8 cellular contexts compared by ENCODE assay signal in the genomic region with DNA sequence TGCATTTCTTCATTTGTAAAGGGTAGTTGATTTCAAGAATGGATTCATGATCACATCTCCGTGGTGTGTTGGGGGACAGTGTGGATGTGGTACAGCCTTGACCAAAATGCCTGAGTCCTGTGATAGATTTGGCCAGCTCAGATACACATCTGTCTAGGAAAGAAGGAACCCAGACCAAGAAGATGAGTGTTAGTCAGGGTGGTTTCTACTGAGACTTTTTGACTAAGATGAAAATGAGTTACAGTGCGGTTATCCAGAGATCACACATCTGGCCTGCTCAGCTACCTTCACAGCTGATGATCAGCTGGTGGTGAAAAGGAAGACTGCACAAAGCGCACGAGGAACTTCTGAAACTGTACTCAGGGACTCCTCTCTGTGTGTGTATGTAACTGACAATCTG.
A peak's percentile ranks its signal among the peaks of the same experiment; 100 is the strongest.
DNase-seq lines count a peak whose midpoint lies in the region; ATAC-seq lines count a peak whose summit lies in the region.

No MANE protein-coding gene starts in this region.

- peak overlapping the region; percentile 68 for H3K4me3 ChIP-seq in CD4-positive, CD25-positive, alpha-beta regulatory T cell (ENCODE audit: low read depth, low read length)

- H3K27ac ChIP-seq in CD4-positive, CD25-positive, alpha-beta regulatory T cell (ENCODE audit: insufficient read depth, low read length, poor library complexity, severe bottlenecking), result peak overlapping the region; percentile 74

- H3K27ac Mint-ChIP-seq in CD4-positive, CD25-positive, alpha-beta regulatory T cell, result peak overlapping the region; percentile 84 to 93 (median 92)
- peak overlapping the region; percentile 88 to 96 (median 93) for H3K27ac Mint-ChIP-seq in naive thymus-derived CD8-positive, alpha-beta T cell

- no peaks in the 10 kb centered on the region for H3K27me3 Mint-ChIP-seq in CD4-positive, CD25-positive, alpha-beta regulatory T cell
- peaks cover 0 to 2% (median 0%) of the 10 kb centered on the region in 5 donors for H3K27me3 Mint-ChIP-seq in naive thymus-derived CD8-positive, alpha-beta T cell

- H3K4me1 Mint-ChIP-seq in CD4-positive, CD25-positive, alpha-beta regulatory T cell, result peaks cover 23 to 86% (median 59%) of the 10 kb centered on the region in 4 donors
- peaks cover 42 to 82% (median 77%) of the 10 kb centered on the region in 4 donors for H3K4me1 Mint-ChIP-seq in naive thymus-derived CD8-positive, alpha-beta T cell

- H3K4me1 ChIP-seq in CD4-positive, CD25-positive, alpha-beta regulatory T cell (ENCODE audit: control insufficient read depth, insufficient read depth, low read length, poor library complexity, severe bottlenecking), result peaks cover 64% of the 10 kb centered on the region

- H3K36me3 ChIP-seq in CD4-positive, CD25-positive, alpha-beta regulatory T cell (ENCODE audit: control insufficient read depth, insufficient read depth, low read length), result no peaks in the 10 kb centered on the region

- POLR2A ChIA-PET in naive thymus-derived CD8-positive, alpha-beta T cell (lab: Charles Lee), result interaction anchor here (0.7 to 2.8 kb wide), 5 partner anchors 10 to 72 kb away, joined by 3 to 17 read pairs (median 4); a partner anchor contains a TSS

- no peaks in the 10 kb centered on the region for H3K27me3 ChIP-seq in CD4-positive, CD25-positive, alpha-beta regulatory T cell (ENCODE audit: control insufficient read depth, insufficient read depth, low read length)

- no peaks in the 10 kb centered on the region for H3K9me3 Mint-ChIP-seq in CD4-positive, CD25-positive, alpha-beta regulatory T cell
- H3K9me3 Mint-ChIP-seq in naive thymus-derived CD8-positive, alpha-beta T cell, result no peaks in the 10 kb centered on the region

- H3K4me3 Mint-ChIP-seq in CD4-positive, CD25-positive, alpha-beta regulatory T cell, result peak overlapping the region; percentile 70 to 84 (median 82)
- peak overlapping the region; percentile 70 to 86 (median 84) for H3K4me3 Mint-ChIP-seq in naive thymus-derived CD8-positive, alpha-beta T cell

- peak; percentile 74 to 79 for ATAC-seq in CD4-positive, CD25-positive, alpha-beta regulatory T cell (ENCODE audit: low read depth in 2 of 2)
- peak; percentile 79 for ATAC-seq in GM19438 (IDR thresholded peaks at IDR 0.05; ENCODE audit: low read depth, unreplicated experiment)
- ATAC-seq in HG03457 (IDR thresholded peaks at IDR 0.05; ENCODE audit: unreplicated experiment), result peak; percentile 89
- ATAC-seq in naive thymus-derived CD8-positive, alpha-beta T cell, result peak; percentile 61 to 68

- DNase-seq in CD4-positive, CD25-positive, alpha-beta regulatory T cell, result peak; percentile 14 to 90 (median 64)
- peak; percentile 68 for DNase-seq in activated CD8-positive, alpha-beta memory T cell treated with anti-CD3 and anti-CD28 coated beads, Interleukin-2, amount 50 U/mL, for 48 hours
- DNase-seq in naive thymus-derived CD8-positive, alpha-beta T cell, result peak in 8 of 10 donors; percentile 23 to 71 (median 49)
- DNase-seq in cortex of kidney (lab: John Stamatoyannopoulos, UW) (no peak), NCI-H82 (lab: John Stamatoyannopoulos, UW) (no peak), SHP77 treated with DMSO at 0.1 percent for 48 hours (lab: John Stamatoyannopoulos, UW) (no peak)

- no peaks in the 10 kb centered on the region for H3K36me3 Mint-ChIP-seq in CD4-positive, CD25-positive, alpha-beta regulatory T cell
- H3K36me3 Mint-ChIP-seq in naive thymus-derived CD8-positive, alpha-beta T cell, result peaks cover 0 to 3% (median 0%) of the 10 kb centered on the region in 3 donors

- no peaks in the 10 kb centered on the region for H3K9me3 ChIP-seq in CD4-positive, CD25-positive, alpha-beta regulatory T cell (ENCODE audit: control insufficient read depth in 2 of 2, low read length in 2 of 2)

Comparison
In these comparisons a context has a peak if more than half of its experiments do, and no peak if none do; other contexts are left out.
1. DNase-seq: peak in CD4-positive, CD25-positive, alpha-beta regulatory T cell (3 of 3), activated CD8-positive, alpha-beta memory T cell treated with anti-CD3 and anti-CD28 coated beads, Interleukin-2, amount 50 U/mL, for 48 hours (single experiment) and naive thymus-derived CD8-positive, alpha-beta T cell (8 of 10); none in cortex of kidney (single experiment), NCI-H82 (single experiment) and SHP77 treated with DMSO at 0.1 percent for 48 hours (single experiment).
2. Peak in every context shown above with its lines, with median percentiles within 50 percentile points of each other: ATAC-seq.